31 cellular contexts compared by ENCODE assay signal in the genomic region with DNA sequence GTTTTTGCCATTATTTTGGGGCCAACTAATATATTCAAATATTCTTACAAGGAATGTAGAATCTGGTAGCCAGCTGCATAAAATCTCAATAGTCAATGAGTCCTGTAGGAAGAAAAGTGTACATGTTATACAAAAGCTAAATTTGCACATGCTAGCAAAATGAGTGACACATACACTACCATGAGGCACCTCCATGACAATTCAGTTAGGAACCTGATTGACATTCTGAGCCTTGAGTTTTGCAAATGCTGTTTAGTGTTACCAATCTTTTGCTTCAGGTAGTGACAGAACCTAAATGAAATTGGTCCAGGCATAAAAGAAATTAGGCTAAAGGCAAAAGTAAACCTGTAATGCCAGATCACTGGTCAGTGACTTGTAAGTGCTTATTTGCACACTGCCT.
"Had no signal": no experiment of that assay in that cellular context is flagged by ENCODE, and none has a peak within 500 bp of the region (broad histone marks: within the 10 kb centered on the region; RNA-seq: fewer than 3 reads in every experiment).

No MANE protein-coding gene starts in this region.

- DNase-seq: activated B cell treated with CpG ODN at 0.5 μM for 24 hours; activated CD4-positive, alpha-beta T cell treated with anti-CD3 and anti-CD28 coated beads for 48 hours; activated CD4-positive, alpha-beta T cell treated with anti-CD3 and anti-CD28 coated beads, Interleukin-2, amount 50 U/mL, for 1 hour; activated CD4-positive, alpha-beta T cell treated with anti-CD3 and anti-CD28 coated beads, Interleukin-2, amount 50 U/mL, for 48 hours; activated CD8-positive, alpha-beta memory T cell treated with anti-CD3 and anti-CD28 coated beads for 24 hours; activated CD8-positive, alpha-beta T cell treated with anti-CD3 and anti-CD28 coated beads for 36 hours; activated effector memory CD4-positive, alpha-beta T cell treated with anti-CD3 and anti-CD28 coated beads, Interleukin-2, amount 50 U/mL, for 16 hours; activated naive CD4-positive, alpha-beta T cell treated with anti-CD3 and anti-CD28 coated beads for 36 hours; activated naive CD8-positive, alpha-beta T cell treated with anti-CD3 and anti-CD28 coated beads for 36 hours; activated naive CD8-positive, alpha-beta T cell treated with anti-CD3 and anti-CD28 coated beads, Interleukin-2, amount 50 U/mL, for 24 hours; activated T-cell treated with anti-CD3 and anti-CD28 coated beads, Interleukin-2, amount 50 U/mL, for 4 hours; adrenal gland; amygdala; aorta; body of pancreas; caudate nucleus; cortex of kidney; dermis blood vessel endothelial cell; effector CD4-positive, alpha-beta T cell; effector memory CD8-positive, alpha-beta T cell; erythroblast; foreskin keratinocyte; gastrocnemius medialis; glutamatergic neuron; heart left ventricle; T1000; WERI-Rb-1 had no signal

- H3K27me3 ChIP-seq: body of pancreas, esophagus muscularis mucosa, foreskin keratinocyte had no signal

- ATAC-seq: activated CD4-positive, CD25-positive, alpha-beta regulatory T cell treated with anti-CD3 and anti-CD28 coated beads, Interleukin-2, amount 50 U/mL, for 24 hours; activated CD8-positive, alpha-beta T cell treated with anti-CD3 and anti-CD28 coated beads for 36 hours; activated naive CD8-positive, alpha-beta T cell treated with anti-CD3 and anti-CD28 coated beads, Interleukin-2, amount 50 U/mL, for 24 hours; activated T-cell treated with anti-CD3 and anti-CD28 coated beads, Interleukin-2, amount 50 U/mL, for 4 hours; activated T-helper 17 cell treated with anti-CD3 and anti-CD28 coated beads, Interleukin-2, amount 50 U/mL, for 72 hours; body of pancreas; effector memory CD8-positive, alpha-beta T cell; foreskin keratinocyte; gastrocnemius medialis; heart left ventricle had no signal

- H3K9me3 ChIP-seq: adrenal gland, body of pancreas, esophagus muscularis mucosa, gastrocnemius medialis, heart left ventricle had no signal

- H3K4me3 ChIP-seq: adrenal gland, body of pancreas, esophagus muscularis mucosa, gastrocnemius medialis, heart left ventricle had no signal

- FAIRE-seq: colon had no signal

- H3K36me3 ChIP-seq: adrenal gland, esophagus muscularis mucosa, gastrocnemius medialis, heart left ventricle, WERI-Rb-1 had no signal

- H3K4me1 ChIP-seq: adrenal gland, esophagus muscularis mucosa, foreskin keratinocyte had no signal

- H3K27ac ChIP-seq: adrenal gland, body of pancreas, esophagus muscularis mucosa, foreskin keratinocyte, gastrocnemius medialis, heart left ventricle, WERI-Rb-1 had no signal
